In genomic region chr3:129277829-129278271, GRCh38 we compare ENCODE assay signal across 1 cellular context.
TF ChIP-seq lines count a peak whose summit lies in the region.

No MANE protein-coding gene starts in this region.

TF ChIP-seq in GM12878, 131 proteins besides CTCF, POLR2A, EP300 and RAD21 (continued from another document):
- TF ChIP-seq, protein P1, sequence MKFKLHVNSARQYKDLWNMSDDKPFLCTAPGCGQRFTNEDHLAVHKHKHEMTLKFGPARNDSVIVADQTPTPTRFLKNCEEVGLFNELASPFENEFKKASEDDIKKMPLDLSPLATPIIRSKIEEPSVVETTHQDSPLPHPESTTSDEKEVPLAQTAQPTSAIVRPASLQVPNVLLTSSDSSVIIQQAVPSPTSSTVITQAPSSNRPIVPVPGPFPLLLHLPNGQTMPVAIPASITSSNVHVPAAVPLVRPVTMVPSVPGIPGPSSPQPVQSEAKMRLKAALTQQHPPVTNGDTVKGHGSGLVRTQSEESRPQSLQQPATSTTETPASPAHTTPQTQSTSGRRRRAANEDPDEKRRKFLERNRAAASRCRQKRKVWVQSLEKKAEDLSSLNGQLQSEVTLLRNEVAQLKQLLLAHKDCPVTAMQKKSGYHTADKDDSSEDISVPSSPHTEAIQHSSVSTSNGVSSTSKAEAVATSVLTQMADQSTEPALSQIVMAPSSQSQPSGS (IDR thresholded peaks at IDR 0.05; ENCODE audit: low read length) = no peak
- TF ChIP-seq CEBPZ (IDR thresholded peaks at IDR 0.05; ENCODE audit: low read depth, low read length) (no peak), CREM (IDR thresholded peaks at IDR 0.05; ENCODE audit: low read depth) (no peak), RELB (IDR thresholded peaks at IDR 0.05; ENCODE audit: low read depth) (no peak), IRF4 (IDR thresholded peaks at IDR 0.05; ENCODE audit: low read depth, low read length) (no peak)
- TF ChIP-seq, protein P2, sequence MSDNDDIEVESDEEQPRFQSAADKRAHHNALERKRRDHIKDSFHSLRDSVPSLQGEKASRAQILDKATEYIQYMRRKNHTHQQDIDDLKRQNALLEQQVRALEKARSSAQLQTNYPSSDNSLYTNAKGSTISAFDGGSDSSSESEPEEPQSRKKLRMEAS (IDR thresholded peaks at IDR 0.05; ENCODE audit: low read depth, low read length) = no peak
TF ChIP-seq in GM12878: peak in this region for 0.
